Comparison of ENCODE assay signal across 8 cellular contexts in the genomic region with DNA sequence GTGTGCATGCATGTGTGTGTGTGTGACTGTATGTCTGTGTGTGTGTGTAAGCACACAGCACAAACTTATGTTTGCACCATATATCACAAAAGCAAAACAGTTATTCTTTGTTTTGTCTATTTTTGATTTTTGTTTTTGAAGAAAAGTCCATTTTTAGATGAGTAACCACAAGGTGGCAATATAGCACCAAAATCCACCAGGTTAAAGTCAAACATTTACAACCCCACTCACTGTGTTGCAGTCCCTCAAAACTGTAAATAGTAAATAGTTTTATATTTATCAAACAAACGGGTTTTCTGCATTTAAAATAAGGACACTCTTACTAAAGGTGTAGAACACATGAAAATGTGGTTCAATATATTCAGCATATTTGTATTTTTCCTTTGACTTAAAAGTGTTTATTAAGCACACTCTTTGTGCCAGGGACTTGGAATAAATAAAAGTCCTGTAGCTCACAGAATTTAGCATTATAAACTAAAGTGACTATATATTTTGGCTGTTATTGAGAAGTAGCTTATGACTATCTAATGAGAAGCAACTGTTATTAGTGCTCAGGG.
DNase-seq lines count a peak whose midpoint lies in the region; ATAC-seq, FAIRE-seq and TF ChIP-seq lines count a peak whose summit lies in the region.

No MANE protein-coding gene starts in this region.

- no peak overlapping the region for H3K4me2 ChIP-seq in K562 (ENCODE audit: insufficient read depth, low read length)

- TF ChIP-seq POLR2A in K562 (conservative IDR thresholded peaks at IDR 0.05), result no peak

- H3K9ac ChIP-seq in K562 (ENCODE audit: insufficient read depth in 1 of 2, low read depth in 2 of 2, low read length in 2 of 2), result no peak overlapping the region

- H4K20me1 ChIP-seq in K562 (replicated peaks; ENCODE audit: control insufficient read depth, insufficient read depth, low read length), result no peaks in the 10 kb centered on the region

- TF ChIP-seq RAD21 in K562 (CRISPR knock-in tag; conservative IDR thresholded peaks at IDR 0.05 in 1 of 2, IDR thresholded peaks at IDR 0.05 in 1 of 2), result peak; percentile 37 to 58

- no peaks in the 10 kb centered on the region for H3K79me2 ChIP-seq in K562 (ENCODE audit: control insufficient read depth, insufficient read depth, low read length)

- no peak for TF ChIP-seq EP300 in K562 (IDR thresholded peaks at IDR 0.05; ENCODE audit: low read length)

- peak; percentile 15 for FAIRE-seq in K562 (lab: Jason Lieb, UNC)

- H3K4me3 ChIP-seq in GM12864 (ENCODE audit: low read depth, low read length) (no peak overlapping the region), K562 (no peak overlapping the region)

- POLR2A ChIA-PET in K562 (lab: Yijun Ruan, JAX), result no interaction called here

- no peak overlapping the region for H2AFZ ChIP-seq in K562 (ENCODE audit: low read depth, low read length)

- ATAC-seq in K562 (no peak), GM19467 (IDR thresholded peaks at IDR 0.05; ENCODE audit: unreplicated experiment) (no peak)

- in situ Hi-C loops in K562 (cut with MboI), result no loop called here

- no peaks in the 10 kb centered on the region for H3K9me3 ChIP-seq in K562 (replicated peaks; ENCODE audit: control insufficient read depth, insufficient read depth, low read depth, low read length)

- BruUV-seq in K562 (replicated peaks; lab: Mats Ljungman, UMichigan), result no TSS peak

- H3K27ac ChIP-seq in K562 (ENCODE audit: extremely low read depth, low read depth, low read length), result no peak overlapping the region

- no peaks in the 10 kb centered on the region for H3K4me1 ChIP-seq in K562 (replicated peaks in 1 of 2; ENCODE audit: control insufficient read depth in 2 of 2, insufficient read depth in 2 of 2, low read length in 2 of 2)

- DNase-seq in GM12864 (ENCODE audit: low read depth), result no peak
- DNase-seq in LHCN-M2 (ENCODE audit: low read depth), result peak; percentile 36
- DNase-seq in K562 (ENCODE audit: extremely low read depth in 1 of 4, low spot score in 3 of 4), result peak in 1 of 4 experiments; percentile 12
- peak; percentile 41 to 57 for DNase-seq in lung microvascular endothelial cell (ENCODE audit: low read depth in 2 of 2)
- DNase-seq in occipital lobe (lab: John Stamatoyannopoulos, UW), result no peak
- no peak for DNase-seq in UCSD-AML1 (lab: John Stamatoyannopoulos, UW; ENCODE audit: unreplicated experiment)
- DNase-seq in cerebellar nuclear complex (lab: John Stamatoyannopoulos, UW), result no peak

- CTCF ChIA-PET in K562 (lab: Yijun Ruan, JAX; ENCODE audit: low intra/inter-chr PET ratio), result interaction anchor here (0.7 to 0.9 kb wide), 2 partner anchors 847 to 1147 kb away, joined by 3 to 4 read pairs; no protein-coding TSS in a partner anchor

- TF ChIP-seq CTCF in GM12864 (IDR thresholded peaks at IDR 0.05; ENCODE audit: low read depth, low read length, missing control alignments) (peak; percentile 39), K562 (IDR thresholded peaks at IDR 0.05 in 2 of 3, conservative IDR thresholded peaks at IDR 0.05 in 1 of 3; ENCODE audit: insufficient read depth in 2 of 3, low read depth in 1 of 3, low read length in 3 of 3) (peak in 1 of 3 experiments; percentile 33; a peak in 1 of 6 replicates)

- no peaks in the 10 kb centered on the region for H3K9me1 ChIP-seq in K562 (ENCODE audit: control insufficient read depth, insufficient read depth, low read length)

- no peaks in the 10 kb centered on the region for H3K27me3 ChIP-seq in K562 (ENCODE audit: control insufficient read depth in 2 of 2, insufficient read depth in 2 of 2, low read length in 2 of 2)

- H3K36me3 ChIP-seq in K562 (ENCODE audit: control insufficient read depth, insufficient read depth, low read length), result no peaks in the 10 kb centered on the region

- intact Hi-C loops in K562 (cut with micrococcal nuclease), result no loop called here

- WGBS in K562 (ENCODE audit: insufficient coverage, low coverage, missing lambda C conversion rate), result 0% methylated on average over 1 of the region's 1 CpG

TF ChIP-seq in K562, 482 proteins besides CTCF, POLR2A, EP300 and RAD21 (continues in another document):
- TF ChIP-seq CHD1 (IDR thresholded peaks at IDR 0.05; ENCODE audit: low read length) (no peak), PCBP2 (IDR thresholded peaks at IDR 0.05; ENCODE audit: low read depth, low read length, poor library complexity, severe bottlenecking) (no peak), THRAP3 (IDR thresholded peaks at IDR 0.05; ENCODE audit: borderline replicate concordance) (no peak), GATA2 (CRISPR knock-in tag; IDR thresholded peaks at IDR 0.05) (no peak), SIN3A (IDR thresholded peaks at IDR 0.05; ENCODE audit: borderline replicate concordance in 2 of 2, control insufficient read depth in 1 of 2, low read depth in 2 of 2, low read length in 2 of 2) (no peak), XRCC4 (IDR thresholded peaks at IDR 0.05; ENCODE audit: extremely low read depth, insufficient read depth, insufficient read length) (no peak), SIN3B (IDR thresholded peaks at IDR 0.05; ENCODE audit: low read depth) (no peak), TFAM (CRISPR knock-in tag; conservative IDR thresholded peaks at IDR 0.05) (no peak), FIP1L1 (IDR thresholded peaks at IDR 0.05; ENCODE audit: low read depth, low read length, poor library complexity, severe bottlenecking) (no peak), NR2F6 (CRISPR knock-in tag; IDR thresholded peaks at IDR 0.05) (no peak), TARDBP (IDR thresholded peaks at IDR 0.05) (no peak), SRSF9 (IDR thresholded peaks at IDR 0.05; ENCODE audit: borderline replicate concordance, low read depth, low read length) (no peak), ZNF444 (CRISPR knock-in tag; IDR thresholded peaks at IDR 0.05) (no peak)
- TF ChIP-seq, protein P1, sequence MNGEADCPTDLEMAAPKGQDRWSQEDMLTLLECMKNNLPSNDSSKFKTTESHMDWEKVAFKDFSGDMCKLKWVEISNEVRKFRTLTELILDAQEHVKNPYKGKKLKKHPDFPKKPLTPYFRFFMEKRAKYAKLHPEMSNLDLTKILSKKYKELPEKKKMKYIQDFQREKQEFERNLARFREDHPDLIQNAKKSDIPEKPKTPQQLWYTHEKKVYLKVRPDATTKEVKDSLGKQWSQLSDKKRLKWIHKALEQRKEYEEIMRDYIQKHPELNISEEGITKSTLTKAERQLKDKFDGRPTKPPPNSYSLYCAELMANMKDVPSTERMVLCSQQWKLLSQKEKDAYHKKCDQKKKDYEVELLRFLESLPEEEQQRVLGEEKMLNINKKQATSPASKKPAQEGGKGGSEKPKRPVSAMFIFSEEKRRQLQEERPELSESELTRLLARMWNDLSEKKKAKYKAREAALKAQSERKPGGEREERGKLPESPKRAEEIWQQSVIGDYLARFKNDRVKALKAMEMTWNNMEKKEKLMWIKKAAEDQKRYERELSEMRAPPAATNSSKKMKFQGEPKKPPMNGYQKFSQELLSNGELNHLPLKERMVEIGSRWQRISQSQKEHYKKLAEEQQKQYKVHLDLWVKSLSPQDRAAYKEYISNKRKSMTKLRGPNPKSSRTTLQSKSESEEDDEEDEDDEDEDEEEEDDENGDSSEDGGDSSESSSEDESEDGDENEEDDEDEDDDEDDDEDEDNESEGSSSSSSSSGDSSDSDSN (IDR thresholded peaks at IDR 0.05; ENCODE audit: borderline replicate concordance in 1 of 2, low read depth in 2 of 2, low read length in 2 of 2), result no peak
- TF ChIP-seq, protein P2, sequence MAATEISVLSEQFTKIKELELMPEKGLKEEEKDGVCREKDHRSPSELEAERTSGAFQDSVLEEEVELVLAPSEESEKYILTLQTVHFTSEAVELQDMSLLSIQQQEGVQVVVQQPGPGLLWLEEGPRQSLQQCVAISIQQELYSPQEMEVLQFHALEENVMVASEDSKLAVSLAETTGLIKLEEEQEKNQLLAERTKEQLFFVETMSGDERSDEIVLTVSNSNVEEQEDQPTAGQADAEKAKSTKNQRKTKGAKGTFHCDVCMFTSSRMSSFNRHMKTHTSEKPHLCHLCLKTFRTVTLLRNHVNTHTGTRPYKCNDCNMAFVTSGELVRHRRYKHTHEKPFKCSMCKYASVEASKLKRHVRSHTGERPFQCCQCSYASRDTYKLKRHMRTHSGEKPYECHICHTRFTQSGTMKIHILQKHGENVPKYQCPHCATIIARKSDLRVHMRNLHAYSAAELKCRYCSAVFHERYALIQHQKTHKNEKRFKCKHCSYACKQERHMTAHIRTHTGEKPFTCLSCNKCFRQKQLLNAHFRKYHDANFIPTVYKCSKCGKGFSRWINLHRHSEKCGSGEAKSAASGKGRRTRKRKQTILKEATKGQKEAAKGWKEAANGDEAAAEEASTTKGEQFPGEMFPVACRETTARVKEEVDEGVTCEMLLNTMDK (IDR thresholded peaks at IDR 0.05; ENCODE audit: borderline replicate concordance, insufficient read depth, low read depth, low read length, poor library complexity, severe bottlenecking), result no peak
- TF ChIP-seq, protein P3, sequence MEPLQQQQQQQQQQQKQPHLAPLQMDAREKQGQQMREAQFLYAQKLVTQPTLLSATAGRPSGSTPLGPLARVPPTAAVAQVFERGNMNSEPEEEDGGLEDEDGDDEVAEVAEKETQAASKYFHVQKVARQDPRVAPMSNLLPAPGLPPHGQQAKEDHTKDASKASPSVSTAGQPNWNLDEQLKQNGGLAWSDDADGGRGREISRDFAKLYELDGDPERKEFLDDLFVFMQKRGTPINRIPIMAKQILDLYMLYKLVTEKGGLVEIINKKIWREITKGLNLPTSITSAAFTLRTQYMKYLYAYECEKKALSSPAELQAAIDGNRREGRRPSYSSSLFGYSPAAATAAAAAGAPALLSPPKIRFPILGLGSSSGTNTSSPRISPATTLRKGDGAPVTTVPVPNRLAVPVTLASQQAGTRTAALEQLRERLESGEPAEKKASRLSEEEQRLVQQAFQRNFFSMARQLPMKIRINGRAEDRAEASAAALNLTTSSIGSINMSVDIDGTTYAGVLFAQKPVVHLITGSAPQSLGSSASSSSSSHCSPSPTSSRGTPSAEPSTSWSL (CRISPR knock-in tag; IDR thresholded peaks at IDR 0.05; ENCODE audit: borderline replicate concordance), result no peak

Comparison
In these comparisons a context has a peak if more than half of its experiments do, and no peak if none do; other contexts are left out.
1. DNase-seq: peak in LHCN-M2 (single experiment) and lung microvascular endothelial cell (2 of 2); none in GM12864 (single experiment), occipital lobe (single experiment), UCSD-AML1 (single experiment) and cerebellar nuclear complex (0 of 2).